Comparison of ENCODE assay signal across 1 cellular context in the genomic region with DNA sequence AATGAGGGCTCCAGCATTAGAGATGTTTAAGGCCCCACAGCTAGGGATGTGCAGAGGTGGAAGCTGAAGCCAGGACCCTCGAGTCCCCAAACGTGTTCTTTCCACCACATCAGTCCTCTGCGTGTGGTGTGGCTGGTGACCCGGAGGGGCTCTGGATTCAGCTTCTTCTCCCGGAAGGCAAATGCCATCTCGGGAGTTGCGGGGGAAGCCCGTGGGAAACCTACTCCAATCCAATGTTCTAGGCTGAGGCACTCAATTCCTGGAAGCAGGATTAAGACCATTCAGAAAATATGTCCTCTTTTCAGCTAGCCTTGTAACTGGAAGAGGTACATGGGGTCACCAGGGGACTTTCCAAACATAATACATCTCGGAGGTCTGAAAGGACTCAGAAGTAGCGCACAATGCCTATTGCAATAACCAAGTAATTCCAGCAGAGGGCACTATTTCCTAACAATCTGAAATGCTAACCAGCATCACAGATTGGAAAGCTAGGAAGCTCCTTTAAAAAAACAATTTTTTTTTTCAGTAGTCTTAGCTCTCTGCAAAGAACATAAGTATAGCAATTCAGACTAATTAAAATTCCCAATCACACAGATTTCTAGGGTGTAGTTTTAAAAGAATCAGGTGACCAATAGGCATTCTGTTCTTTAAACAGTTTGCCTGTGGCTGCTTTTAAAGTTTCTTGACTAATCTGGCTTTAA.
TF ChIP-seq lines count a peak whose summit lies in the region.

No MANE protein-coding gene starts in this region.

TF ChIP-seq in endothelial cell of umbilical vein, 7 proteins besides CTCF, POLR2A, EP300 and RAD21 (continued from another document):
- TF ChIP-seq, protein P1, sequence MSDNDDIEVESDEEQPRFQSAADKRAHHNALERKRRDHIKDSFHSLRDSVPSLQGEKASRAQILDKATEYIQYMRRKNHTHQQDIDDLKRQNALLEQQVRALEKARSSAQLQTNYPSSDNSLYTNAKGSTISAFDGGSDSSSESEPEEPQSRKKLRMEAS (IDR thresholded peaks at IDR 0.05; ENCODE audit: insufficient read depth, insufficient read length) = no peak
- TF ChIP-seq JUN (IDR thresholded peaks at IDR 0.05; ENCODE audit: borderline replicate concordance, insufficient read depth, insufficient read length, low read depth) (no peak), FOS (IDR thresholded peaks at IDR 0.05; ENCODE audit: borderline replicate concordance, insufficient read depth, low read length) (no peak), GATA2 (IDR thresholded peaks at IDR 0.05; ENCODE audit: insufficient read depth, insufficient read length, low read depth, low read length) (no peak)
